15 cellular contexts compared by ENCODE assay signal in the genomic region with DNA sequence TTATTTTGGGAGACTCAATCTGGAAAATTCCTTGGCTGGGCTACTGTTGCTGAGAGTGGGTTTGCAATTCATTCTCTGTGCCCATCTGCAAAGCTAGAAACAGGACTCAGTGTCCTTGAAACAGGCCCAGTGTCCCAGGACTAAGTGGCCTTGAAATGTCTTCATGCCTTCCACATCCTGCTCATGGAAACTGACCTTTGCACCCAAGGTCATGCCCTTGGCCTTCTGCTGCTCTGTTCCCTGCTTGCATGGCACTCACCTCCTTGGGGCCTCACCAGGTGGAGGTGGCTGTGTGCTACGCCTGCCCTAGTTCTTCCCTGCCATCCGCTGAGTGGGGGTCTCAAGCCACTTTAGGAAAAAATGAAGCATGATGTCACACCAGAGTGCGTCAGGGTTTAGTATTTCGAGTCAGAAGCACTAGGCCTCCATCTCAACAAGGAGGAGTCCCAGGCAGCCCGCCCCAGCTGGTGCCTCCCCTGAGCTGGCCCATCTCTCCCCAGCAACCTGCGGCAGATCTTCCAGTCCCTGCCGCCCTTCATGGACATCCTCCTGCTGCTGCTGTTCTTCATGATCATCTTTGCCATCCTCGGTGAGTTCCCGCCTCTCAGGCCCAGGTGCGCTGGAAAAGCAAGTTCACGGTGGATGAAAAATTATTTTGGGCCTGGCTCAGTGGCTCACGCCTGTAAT.
"Had no signal": no experiment of that assay in that cellular context is flagged by ENCODE, and none has a peak within 500 bp of the region (broad histone marks: within the 10 kb centered on the region; RNA-seq: fewer than 3 reads in every experiment).

No MANE protein-coding gene starts in this region.

- FAIRE-seq: endometrium, keratinocyte had no signal

- H3K27ac Mint-ChIP-seq: natural killer cell; stimulated activated effector memory CD8-positive, alpha-beta T cell treated with anti-CD3 and anti-CD28 coated beads, Interleukin-12 subunit alpha, Interleukin-12 subunit beta, amount 100 ng/mL, for 72 hours; T-helper 1 cell treated with Interleukin-12 subunit alpha and Interleukin-12 subunit beta and Interleukin-4 antibody, amounts not matched to agents 30 μg/mL and 1 μg/mL, for 36 hours; WTC11 had no signal

- H3K4me1 Mint-ChIP-seq: natural killer cell, WTC11 had no signal

- ATAC-seq: activated T-cell treated with anti-CD3 and anti-CD28 coated beads, Interleukin-2, amount 50 U/mL, for 4 hours; natural killer cell; stimulated activated effector memory CD8-positive, alpha-beta T cell treated with anti-CD3 and anti-CD28 coated beads, Interleukin-12 subunit alpha, Interleukin-12 subunit beta, amount 100 ng/mL, for 72 hours; WTC11 had no signal

- H3K9me3 ChIP-seq: prostate gland, upper lobe of left lung had no signal

- H3K9me3 Mint-ChIP-seq: activated T-cell treated with anti-CD3 and anti-CD28 coated beads, Interleukin-2, amount 50 U/mL, for 4 hours; natural killer cell; stimulated activated effector memory CD8-positive, alpha-beta T cell treated with anti-CD3 and anti-CD28 coated beads, Interleukin-12 subunit alpha, Interleukin-12 subunit beta, amount 100 ng/mL, for 72 hours; T-helper 1 cell treated with Interleukin-12 subunit alpha and Interleukin-12 subunit beta and Interleukin-4 antibody, amounts not matched to agents 30 μg/mL and 1 μg/mL, for 36 hours; WTC11 had no signal

- DNase-seq: activated CD8-positive, alpha-beta memory T cell treated with anti-CD3 and anti-CD28 coated beads, Interleukin-2, amount 50 U/mL, for 48 hours; activated naive CD4-positive, alpha-beta T cell treated with Interleukin-2 at 50 U/mL for 16 hours; activated T-cell treated with anti-CD3 and anti-CD28 coated beads, Interleukin-2, amount 50 U/mL, for 4 hours; effector CD4-positive, alpha-beta T cell; natural killer cell; stimulated activated CD4-positive, alpha-beta T cell treated with anti-CD3 and anti-CD28 coated beads, Interleukin-2, amount 100 ng/mL, for 24 hours; T1000; upper lobe of left lung had no signal

- H3K4me3 ChIP-seq: lung, prostate gland, upper lobe of left lung had no signal

- H3K27ac ChIP-seq: prostate gland had no signal

- H3K27me3 ChIP-seq: upper lobe of left lung had no signal

- H3K36me3 Mint-ChIP-seq: natural killer cell had no signal

- H3K4me1 ChIP-seq: prostate gland had no signal

- H3K4me3 Mint-ChIP-seq: activated T-cell treated with anti-CD3 and anti-CD28 coated beads, Interleukin-2, amount 50 U/mL, for 4 hours; natural killer cell; stimulated activated effector memory CD8-positive, alpha-beta T cell treated with anti-CD3 and anti-CD28 coated beads, Interleukin-12 subunit alpha, Interleukin-12 subunit beta, amount 100 ng/mL, for 72 hours; T-helper 1 cell treated with Interleukin-12 subunit alpha and Interleukin-12 subunit beta and Interleukin-4 antibody, amounts not matched to agents 30 μg/mL and 1 μg/mL, for 36 hours; WTC11 had no signal
